24 cellular contexts compared by ENCODE assay signal in the genomic region with DNA sequence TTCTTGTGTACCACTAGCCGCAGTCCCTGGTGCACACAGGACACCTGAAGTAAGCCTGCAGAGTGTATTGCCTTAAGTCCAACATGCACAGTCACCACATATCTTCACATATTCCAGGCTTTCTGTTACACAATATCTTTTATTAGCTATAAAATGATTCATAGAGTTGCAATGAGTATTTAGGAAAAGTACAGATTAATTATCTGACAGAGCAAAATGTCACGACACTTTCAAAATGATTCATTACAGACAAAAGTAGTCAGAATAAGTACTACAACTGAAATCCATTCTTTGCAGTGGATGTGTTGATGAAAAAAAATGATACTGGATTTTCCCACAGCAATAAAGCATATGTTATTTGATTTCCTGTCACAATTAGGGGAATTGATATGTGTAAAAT.
DNase-seq lines count a peak whose midpoint lies in the region; ATAC-seq, FAIRE-seq and TF ChIP-seq lines count a peak whose summit lies in the region.
"Had no signal": no experiment of that assay in that cellular context is flagged by ENCODE, and none has a peak within 500 bp of the region (broad histone marks: within the 10 kb centered on the region; RNA-seq: fewer than 3 reads in every experiment).

No MANE protein-coding gene starts in this region.

- H3K9me3 ChIP-seq in astrocyte (ENCODE audit: insufficient read depth, low read depth, low read length): no peaks in the 10 kb centered on the region
- H3K9me3 ChIP-seq: HAP-1, sigmoid colon, transverse colon had no signal

- H3K9me3 Mint-ChIP-seq in astrocyte (ENCODE audit: unreplicated experiment): peaks cover 3% of the 10 kb centered on the region

- no peak overlapping the region for H3K27ac Mint-ChIP-seq in astrocyte (ENCODE audit: unreplicated experiment)
- H3K27ac Mint-ChIP-seq: activated CD8-positive, alpha-beta memory T cell treated with anti-CD3 and anti-CD28 coated beads, Interleukin-2, amount 10 ng/mL, durations not matched to agents 7 days and 5 days; immature natural killer cell; stimulated activated effector memory CD8-positive, alpha-beta T cell treated with anti-CD3 and anti-CD28 coated beads, Interleukin-12 subunit alpha, Interleukin-12 subunit beta, amount 100 ng/mL, for 72 hours had no signal

- H3K27ac ChIP-seq in astrocyte (ENCODE audit: low read depth, low read length): no peak overlapping the region
- H3K27ac ChIP-seq: dorsolateral prefrontal cortex, gastroesophageal sphincter, KMS-11, sigmoid colon, transverse colon had no signal

- CTCF ChIA-PET in GM10248 (lab: Yijun Ruan, JAX): interaction anchor here (1.3 kb wide), 1 partner anchor 116 kb away, joined by 3 read pairs; no protein-coding TSS in a partner anchor

- no peak overlapping the region for H3K4me3 ChIP-seq in AG10803 (ENCODE audit: low read length)
- H3K4me3 ChIP-seq in astrocyte (ENCODE audit: insufficient read depth, low read depth, low read length): no peak overlapping the region
- H3K4me3 ChIP-seq: dorsolateral prefrontal cortex, gastroesophageal sphincter, HAP-1, sigmoid colon, transverse colon had no signal

- peaks cover 3% of the 10 kb centered on the region for H3K4me1 ChIP-seq in astrocyte (ENCODE audit: insufficient read depth, low read length)
- H3K4me1 ChIP-seq: transverse colon had no signal

- no peak overlapping the region for H3K4me2 ChIP-seq in astrocyte (ENCODE audit: low read length)
- H3K4me2 ChIP-seq: KMS-11 had no signal

- H4K20me1 ChIP-seq in astrocyte (ENCODE audit: insufficient read depth, low read length): no peaks in the 10 kb centered on the region

- peaks cover 21% of the 10 kb centered on the region for H3K4me1 Mint-ChIP-seq in astrocyte (ENCODE audit: low read depth, unreplicated experiment)
- H3K4me1 Mint-ChIP-seq: activated CD8-positive, alpha-beta memory T cell treated with anti-CD3 and anti-CD28 coated beads, Interleukin-2, amount 10 ng/mL, durations not matched to agents 7 days and 5 days; immature natural killer cell; stimulated activated effector memory CD8-positive, alpha-beta T cell treated with anti-CD3 and anti-CD28 coated beads, Interleukin-12 subunit alpha, Interleukin-12 subunit beta, amount 100 ng/mL, for 72 hours had no signal

- DNase-seq in AG10803 (ENCODE audit: low read depth): peak; percentile 39
- peak; percentile 49 for DNase-seq in HT-29 (ENCODE audit: low spot score)
- DNase-seq in astrocyte (ENCODE audit: low read depth): peak; percentile 45
- DNase-seq in iris pigment epithelial cell (ENCODE audit: low read depth): peak; percentile 80
- DNase-seq in mesenteric fat pad (ENCODE audit: low spot score): no peak
- no peak for DNase-seq in GM10248 (ENCODE audit: extremely low spot score)
- no peak for DNase-seq in hippocampal formation (lab: John Stamatoyannopoulos, UW)
- DNase-seq: activated CD8-positive, alpha-beta memory T cell treated with anti-CD3 and anti-CD28 coated beads, Interleukin-2, amount 10 ng/mL, durations not matched to agents 7 days and 5 days; activated gamma-delta T cell; aorta; DMS 273 treated with DMSO at 0.1 percent for 48 hours; dorsolateral prefrontal cortex; immature natural killer cell; mesendoderm; NCI-H1694; NCI-H524; sigmoid colon; T-helper 1 cell; transverse colon had no signal

- no peaks in the 10 kb centered on the region for H3K36me3 Mint-ChIP-seq in astrocyte (ENCODE audit: low read depth, unreplicated experiment)
- H3K36me3 Mint-ChIP-seq: activated CD8-positive, alpha-beta memory T cell treated with anti-CD3 and anti-CD28 coated beads, Interleukin-2, amount 10 ng/mL, durations not matched to agents 7 days and 5 days; immature natural killer cell; stimulated activated effector memory CD8-positive, alpha-beta T cell treated with anti-CD3 and anti-CD28 coated beads, Interleukin-12 subunit alpha, Interleukin-12 subunit beta, amount 100 ng/mL, for 72 hours had no signal

- TF ChIP-seq CTCF in AG10803 (conservative IDR thresholded peaks at IDR 0.05; ENCODE audit: low read length) (no peak), astrocyte (IDR thresholded peaks at IDR 0.05; ENCODE audit: insufficient read depth, low read depth, low read length) (no peak), GM10248 (IDR thresholded peaks at IDR 0.05; ENCODE audit: control extremely low read depth, extremely low read depth, low read depth, missing control alignments) (no peak)

- POLR2A ChIA-PET in GM10248 (lab: Yijun Ruan, JAX): no interaction called here

- no peaks in the 10 kb centered on the region for H3K27me3 ChIP-seq in astrocyte (ENCODE audit: insufficient read depth, low read length)
- H3K27me3 ChIP-seq: dorsolateral prefrontal cortex, gastroesophageal sphincter, sigmoid colon, transverse colon had no signal

- no peak for FAIRE-seq in astrocyte (lab: Jason Lieb, UNC)

- ATAC-seq in GM18519 (IDR thresholded peaks at IDR 0.05; ENCODE audit: low FRiP score, unreplicated experiment): no peak
- ATAC-seq: activated CD8-positive, alpha-beta memory T cell treated with anti-CD3 and anti-CD28 coated beads, Interleukin-2, amount 10 ng/mL, durations not matched to agents 7 days and 5 days; gastroesophageal sphincter; stimulated activated effector memory CD8-positive, alpha-beta T cell treated with anti-CD3 and anti-CD28 coated beads, Interleukin-12 subunit alpha, Interleukin-12 subunit beta, amount 100 ng/mL, for 72 hours had no signal

- no peak overlapping the region for H2AFZ ChIP-seq in astrocyte (ENCODE audit: low read depth, low read length)

- no peaks in the 10 kb centered on the region for H3K27me3 Mint-ChIP-seq in astrocyte (ENCODE audit: low read depth, unreplicated experiment)
- H3K27me3 Mint-ChIP-seq: activated CD8-positive, alpha-beta memory T cell treated with anti-CD3 and anti-CD28 coated beads, Interleukin-2, amount 10 ng/mL, durations not matched to agents 7 days and 5 days had no signal

- no peaks in the 10 kb centered on the region for H3K79me2 ChIP-seq in astrocyte (ENCODE audit: insufficient read depth, low read length)

- no peaks in the 10 kb centered on the region for H3K36me3 ChIP-seq in astrocyte (ENCODE audit: insufficient read depth, low read length)
- H3K36me3 ChIP-seq: gastroesophageal sphincter, HAP-1, sigmoid colon, transverse colon had no signal

- no peak overlapping the region for H3K4me3 Mint-ChIP-seq in astrocyte (ENCODE audit: unreplicated experiment)
- H3K4me3 Mint-ChIP-seq: activated CD8-positive, alpha-beta memory T cell treated with anti-CD3 and anti-CD28 coated beads, Interleukin-2, amount 10 ng/mL, durations not matched to agents 7 days and 5 days; immature natural killer cell; stimulated activated effector memory CD8-positive, alpha-beta T cell treated with anti-CD3 and anti-CD28 coated beads, Interleukin-12 subunit alpha, Interleukin-12 subunit beta, amount 100 ng/mL, for 72 hours had no signal

- no peak overlapping the region for H3K9ac ChIP-seq in astrocyte (ENCODE audit: low read length)
- H3K9ac ChIP-seq: KMS-11 had no signal

Comparison
In these comparisons a context has a peak if more than half of its experiments do, and no peak if none do; other contexts are left out.
1. DNase-seq: peak in AG10803 (single experiment), HT-29 (single experiment), astrocyte (single experiment) and iris pigment epithelial cell (single experiment); none in mesenteric fat pad (single experiment), GM10248 (single experiment) and hippocampal formation (0 of 2).